Comparison of ENCODE assay signal across 21 cellular contexts in genomic region chr13:92681239-92681638, GRCh38.
"Had no signal": no experiment of that assay in that cellular context is flagged by ENCODE, and none has a peak within 500 bp of the region (broad histone marks: within the 10 kb centered on the region; RNA-seq: fewer than 3 reads in every experiment).

No MANE protein-coding gene starts in this region.

- H3K36me3 Mint-ChIP-seq: activated CD4-positive, alpha-beta memory T cell treated with anti-CD3 and anti-CD28 coated beads for 36 hours; activated naive CD8-positive, alpha-beta T cell had no signal

- H3K4me1 Mint-ChIP-seq: activated CD4-positive, alpha-beta T cell treated with anti-CD3 and anti-CD28 coated beads, Interleukin-2, amount 10 ng/mL, durations not matched to agents 7 days and 5 days; T-helper 17 cell had no signal

- H3K27ac ChIP-seq: brain microvascular endothelial cell, PC-9 had no signal

- H3K27me3 ChIP-seq: brain microvascular endothelial cell had no signal

- H3K27me3 Mint-ChIP-seq: activated CD4-positive, alpha-beta memory T cell treated with anti-CD3 and anti-CD28 coated beads for 36 hours; activated CD4-positive, alpha-beta T cell treated with anti-CD3 and anti-CD28 coated beads, Interleukin-2, amount 10 ng/mL, durations not matched to agents 7 days and 5 days; activated naive CD8-positive, alpha-beta T cell; T-helper 17 cell had no signal

- H3K27ac Mint-ChIP-seq: activated CD4-positive, alpha-beta memory T cell treated with anti-CD3 and anti-CD28 coated beads for 36 hours; activated CD4-positive, alpha-beta T cell treated with anti-CD3 and anti-CD28 coated beads, Interleukin-2, amount 10 ng/mL, durations not matched to agents 7 days and 5 days; activated naive CD8-positive, alpha-beta T cell; T-helper 17 cell had no signal

- H3K4me2 ChIP-seq: PC-9 had no signal

- H2AFZ ChIP-seq: PC-9 had no signal

- DNase-seq: activated CD4-positive, alpha-beta memory T cell treated with anti-CD3 and anti-CD28 coated beads for 36 hours; activated CD4-positive, alpha-beta T cell treated with anti-CD3 and anti-CD28 coated beads, Interleukin-2, amount 10 ng/mL, durations not matched to agents 7 days and 5 days; activated CD4-positive, CD25-positive, alpha-beta regulatory T cell; activated CD8-positive, alpha-beta memory T cell treated with anti-CD3 and anti-CD28 coated beads for 24 hours; activated effector memory CD4-positive, alpha-beta T cell treated with anti-CD3 and anti-CD28 coated beads, Interleukin-2, amount 50 U/mL, for 16 hours; activated naive CD4-positive, alpha-beta T cell treated with Interleukin-2 at 50 U/mL for 16 hours; activated T-cell treated with anti-CD3 and anti-CD28 coated beads, Interleukin-2, amount 50 U/mL, for 4 hours; amygdala; brain microvascular endothelial cell; cerebellar nuclear complex; KG1; NCI-H1048; NCI-H1930; NCI-H2107; NCI-H2171 treated with DMSO at 0.1 percent for 48 hours; NCI-H510A treated with DMSO at 0.1 percent for 48 hours; PC-9; SHP77 treated with DMSO at 0.1 percent for 48 hours; T-helper 17 cell; T-helper 9 cell had no signal

- ATAC-seq: activated T-cell treated with anti-CD3 and anti-CD28 coated beads, Interleukin-2, amount 50 U/mL, for 4 hours; T-helper 17 cell had no signal

- H3K4me3 ChIP-seq: PC-9 had no signal

- H3K36me3 ChIP-seq: brain microvascular endothelial cell had no signal

- H3K4me3 Mint-ChIP-seq: activated CD4-positive, alpha-beta memory T cell treated with anti-CD3 and anti-CD28 coated beads for 36 hours; activated CD4-positive, alpha-beta T cell treated with anti-CD3 and anti-CD28 coated beads, Interleukin-2, amount 10 ng/mL, durations not matched to agents 7 days and 5 days; activated naive CD8-positive, alpha-beta T cell; activated T-cell treated with anti-CD3 and anti-CD28 coated beads, Interleukin-2, amount 50 U/mL, for 4 hours; T-helper 17 cell had no signal
